In the genomic region with DNA sequence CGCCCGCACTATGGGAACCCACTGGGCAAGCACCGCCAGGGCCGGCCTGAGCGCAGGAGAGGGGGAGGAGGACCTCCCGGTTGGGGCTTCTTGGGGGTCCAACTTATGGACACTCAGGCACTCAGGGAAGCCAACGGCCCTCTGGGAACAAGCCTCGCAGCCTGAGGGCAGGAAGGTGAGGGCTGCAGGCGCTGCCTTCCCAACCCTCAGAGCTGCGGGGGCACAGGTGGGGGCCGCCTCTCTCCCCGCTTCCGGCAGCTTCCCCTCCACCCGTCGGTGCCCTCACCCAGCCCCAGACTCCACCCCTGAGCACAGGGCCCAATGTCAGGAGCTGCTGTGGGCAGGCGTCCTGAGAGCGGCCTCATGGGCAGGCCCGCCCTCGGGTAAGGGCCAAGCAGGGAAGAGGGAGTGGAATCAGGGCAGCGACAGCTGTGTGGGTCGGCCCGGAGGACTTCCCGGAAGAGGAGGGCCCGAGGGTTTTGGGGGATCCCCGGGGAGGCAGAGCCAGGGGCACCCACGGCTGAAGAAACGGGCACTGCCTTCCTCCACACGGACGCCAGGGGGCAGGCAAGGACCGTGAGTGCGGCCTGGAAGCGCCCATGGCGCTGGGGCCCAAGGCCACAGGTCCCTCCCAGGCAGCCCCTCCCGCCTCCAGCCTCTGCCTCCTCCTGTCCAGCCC, we compare ENCODE assay signal across 2 cellular contexts.
TF ChIP-seq lines count a peak whose summit lies in the region.

No MANE protein-coding gene starts in this region.

TF ChIP-seq in Ishikawa, 13 proteins besides CTCF, POLR2A, EP300 and RAD21 (continued from another document):
- TF ChIP-seq ZBTB7A (IDR thresholded peaks at IDR 0.05; ENCODE audit: low read depth) (peak; percentile 81), TAF1 (IDR thresholded peaks at IDR 0.05; ENCODE audit: low read depth) (peak; percentile 40; the same call in 1 of the 2 replicates), CEBPB (IDR thresholded peaks at IDR 0.05) (no peak), TEAD4 (IDR thresholded peaks at IDR 0.05) (no peak), FOXM1 (IDR thresholded peaks at IDR 0.05; ENCODE audit: borderline replicate concordance, low read depth) (0 out of 2 replicates have a peak, but pooled peaks have one; percentile 1), CREB1 (IDR thresholded peaks at IDR 0.05; ENCODE audit: low read depth) (no peak), NFIC (IDR thresholded peaks at IDR 0.05) (peak; percentile 43), TCF12 (IDR thresholded peaks at IDR 0.05; ENCODE audit: low read depth) (peak; percentile 74)
- TF ChIP-seq, protein P1, sequence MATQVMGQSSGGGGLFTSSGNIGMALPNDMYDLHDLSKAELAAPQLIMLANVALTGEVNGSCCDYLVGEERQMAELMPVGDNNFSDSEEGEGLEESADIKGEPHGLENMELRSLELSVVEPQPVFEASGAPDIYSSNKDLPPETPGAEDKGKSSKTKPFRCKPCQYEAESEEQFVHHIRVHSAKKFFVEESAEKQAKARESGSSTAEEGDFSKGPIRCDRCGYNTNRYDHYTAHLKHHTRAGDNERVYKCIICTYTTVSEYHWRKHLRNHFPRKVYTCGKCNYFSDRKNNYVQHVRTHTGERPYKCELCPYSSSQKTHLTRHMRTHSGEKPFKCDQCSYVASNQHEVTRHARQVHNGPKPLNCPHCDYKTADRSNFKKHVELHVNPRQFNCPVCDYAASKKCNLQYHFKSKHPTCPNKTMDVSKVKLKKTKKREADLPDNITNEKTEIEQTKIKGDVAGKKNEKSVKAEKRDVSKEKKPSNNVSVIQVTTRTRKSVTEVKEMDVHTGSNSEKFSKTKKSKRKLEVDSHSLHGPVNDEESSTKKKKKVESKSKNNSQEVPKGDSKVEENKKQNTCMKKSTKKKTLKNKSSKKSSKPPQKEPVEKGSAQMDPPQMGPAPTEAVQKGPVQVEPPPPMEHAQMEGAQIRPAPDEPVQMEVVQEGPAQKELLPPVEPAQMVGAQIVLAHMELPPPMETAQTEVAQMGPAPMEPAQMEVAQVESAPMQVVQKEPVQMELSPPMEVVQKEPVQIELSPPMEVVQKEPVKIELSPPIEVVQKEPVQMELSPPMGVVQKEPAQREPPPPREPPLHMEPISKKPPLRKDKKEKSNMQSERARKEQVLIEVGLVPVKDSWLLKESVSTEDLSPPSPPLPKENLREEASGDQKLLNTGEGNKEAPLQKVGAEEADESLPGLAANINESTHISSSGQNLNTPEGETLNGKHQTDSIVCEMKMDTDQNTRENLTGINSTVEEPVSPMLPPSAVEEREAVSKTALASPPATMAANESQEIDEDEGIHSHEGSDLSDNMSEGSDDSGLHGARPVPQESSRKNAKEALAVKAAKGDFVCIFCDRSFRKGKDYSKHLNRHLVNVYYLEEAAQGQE (IDR thresholded peaks at IDR 0.05; ENCODE audit: low read depth) = 0 out of 2 replicates have a peak, but pooled peaks have one; percentile 7

TF ChIP-seq in PFSK-1, 5 proteins besides CTCF, POLR2A, EP300 and RAD21:
- TF ChIP-seq, protein P1 (IDR thresholded peaks at IDR 0.05; ENCODE audit: insufficient read depth in 1 of 2, low read depth in 2 of 2, low read length in 2 of 2) = no peak
- TF ChIP-seq FOXP2 (optimal IDR thresholded peaks at IDR 0.05; ENCODE audit: borderline replicate concordance, extremely low read depth, extremely low read length, insufficient read depth) = peak; percentile 79
TF ChIP-seq in PFSK-1: peak in this region for 1.
